14 cellular contexts compared by ENCODE assay signal in the genomic region with DNA sequence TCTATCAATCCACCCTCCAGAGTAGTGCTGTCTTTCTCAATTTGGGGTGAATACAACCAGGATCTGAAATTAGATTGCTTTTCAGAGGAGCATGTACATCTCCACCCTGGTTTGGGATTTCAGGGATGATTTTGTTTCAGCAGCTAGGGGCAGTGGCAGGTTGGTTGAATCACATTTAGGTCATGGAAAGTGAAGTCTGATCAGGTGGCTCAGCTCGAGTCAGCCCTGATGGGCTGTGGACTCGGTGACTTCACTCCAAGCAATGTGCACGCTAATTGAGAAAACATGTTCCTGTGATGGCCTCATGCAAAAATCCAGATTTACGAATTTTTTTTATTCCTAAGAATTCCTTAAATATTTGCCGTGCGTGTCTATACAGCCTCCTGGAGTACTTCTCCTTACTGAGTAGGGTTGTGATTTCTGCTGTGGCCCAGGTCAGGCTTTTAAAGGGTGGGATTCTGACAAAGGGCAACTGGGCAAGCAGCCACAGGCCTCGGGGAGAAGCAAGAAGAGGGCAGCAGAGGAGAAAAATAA. TPM values are rescaled to one million over a fixed set of nuclear protein-coding genes. Genes with fewer than 3 reads are reported as not detected.
DNase-seq lines count a peak whose midpoint lies in the region; ATAC-seq and TF ChIP-seq lines count a peak whose summit lies in the region.
"Had no signal": no experiment of that assay in that cellular context is flagged by ENCODE, and none has a peak within 500 bp of the region (broad histone marks: within the 10 kb centered on the region; RNA-seq: fewer than 3 reads in every experiment).

No MANE protein-coding gene starts in this region.

- H3K36me3 Mint-ChIP-seq in neural progenitor cell, result no peaks in the 10 kb centered on the region
- H3K36me3 Mint-ChIP-seq in stimulated activated memory B cell treated with anti-CD40 and anti-IgM and Interleukin-4, amounts not matched to agents 10 μg/mL and 1 μg/mL and 100 μg/mL, for 72 hours, result no peaks in the 10 kb centered on the region

- H2AFZ ChIP-seq in smooth muscle cell (ENCODE audit: low read depth), result no peak overlapping the region
- no peak overlapping the region for H2AFZ ChIP-seq in neural progenitor cell (replicated peaks)

- H3K79me2 ChIP-seq in smooth muscle cell (ENCODE audit: low read depth) (no peaks in the 10 kb centered on the region), neural progenitor cell (ENCODE audit: low read depth) (no peaks in the 10 kb centered on the region)

- TF ChIP-seq CTCF in foreskin keratinocyte (conservative IDR thresholded peaks at IDR 0.05) (peak; percentile 44), smooth muscle cell (IDR thresholded peaks at IDR 0.05; ENCODE audit: borderline replicate concordance, insufficient read depth, poor library complexity, severe bottlenecking) (no peak), neural progenitor cell (IDR thresholded peaks at IDR 0.05) (no peak)

- H3K27me3 ChIP-seq in foreskin keratinocyte (no peaks in the 10 kb centered on the region), smooth muscle cell (ENCODE audit: low read depth) (no peaks in the 10 kb centered on the region), neural progenitor cell (peaks cover 12% of the 10 kb centered on the region)

- H3K27ac ChIP-seq in adipose tissue (ENCODE audit: low read depth, low read length), result peak overlapping the region; percentile 79
- no peak overlapping the region for H3K27ac ChIP-seq in foreskin keratinocyte
- H3K27ac ChIP-seq in smooth muscle cell (ENCODE audit: low read depth), result no peak overlapping the region
- no peak overlapping the region for H3K27ac ChIP-seq in neural progenitor cell
- H3K27ac ChIP-seq: left lung had no signal

- H3K27ac Mint-ChIP-seq in neural progenitor cell, result no peak overlapping the region
- no peak overlapping the region for H3K27ac Mint-ChIP-seq in stimulated activated memory B cell treated with anti-CD40 and anti-IgM and Interleukin-4, amounts not matched to agents 10 μg/mL and 1 μg/mL and 100 μg/mL, for 72 hours
- H3K27ac Mint-ChIP-seq: activated CD4-positive, alpha-beta T cell treated with anti-CD3 and anti-CD28 coated beads, Interleukin-2, amount 10 ng/mL, durations not matched to agents 7 days and 5 days; activated naive CD4-positive, alpha-beta T cell treated with anti-CD3 and anti-CD28 coated beads for 36 hours; effector memory CD8-positive, alpha-beta T cell had no signal

- peaks cover 21% of the 10 kb centered on the region for H3K4me1 Mint-ChIP-seq in neural progenitor cell
- peaks cover 6% of the 10 kb centered on the region for H3K4me1 Mint-ChIP-seq in stimulated activated memory B cell treated with anti-CD40 and anti-IgM and Interleukin-4, amounts not matched to agents 10 μg/mL and 1 μg/mL and 100 μg/mL, for 72 hours
- H3K4me1 Mint-ChIP-seq: activated CD4-positive, alpha-beta T cell treated with anti-CD3 and anti-CD28 coated beads, Interleukin-2, amount 10 ng/mL, durations not matched to agents 7 days and 5 days had no signal

- H4K20me1 ChIP-seq in smooth muscle cell (ENCODE audit: low read depth) (no peaks in the 10 kb centered on the region), neural progenitor cell (ENCODE audit: low read depth) (no peaks in the 10 kb centered on the region)

- peak; percentile 85 for DNase-seq in GM04503 (ENCODE audit: low read depth)
- peak; percentile 56 to 75 for DNase-seq in foreskin keratinocyte
- no peak for DNase-seq in smooth muscle cell (lab: John Stamatoyannopoulos, UW; ENCODE audit: unreplicated experiment)
- no peak for DNase-seq in neural progenitor cell (ENCODE audit: low spot score)
- DNase-seq in SIG-M5 treated with dmso at 0.1 percent for 504 hours (lab: John Stamatoyannopoulos, UW; ENCODE audit: unreplicated experiment), result no peak
- no peak for DNase-seq in NCI-H1092 treated with DMSO at 0.1 percent for 48 hours (lab: John Stamatoyannopoulos, UW)
- DNase-seq: activated CD4-positive, alpha-beta T cell treated with anti-CD3 and anti-CD28 coated beads, Interleukin-2, amount 10 ng/mL, durations not matched to agents 7 days and 5 days; activated naive CD4-positive, alpha-beta T cell treated with anti-CD3 and anti-CD28 coated beads for 36 hours; effector memory CD8-positive, alpha-beta T cell; left lung; NCI-H2081; SHP77 treated with DMSO at 0.1 percent for 48 hours had no signal

- H3K9ac ChIP-seq in smooth muscle cell (ENCODE audit: low read depth) (no peak overlapping the region), neural progenitor cell (no peak overlapping the region)

- H3K4me1 ChIP-seq in foreskin keratinocyte (peaks cover 5% of the 10 kb centered on the region), smooth muscle cell (ENCODE audit: low read depth) (peaks cover 12% of the 10 kb centered on the region), neural progenitor cell (peaks cover 23% of the 10 kb centered on the region)

- H3K27me3 Mint-ChIP-seq in neural progenitor cell (ENCODE audit: insufficient read depth, low read depth), result peaks cover 7% of the 10 kb centered on the region
- H3K27me3 Mint-ChIP-seq in stimulated activated memory B cell treated with anti-CD40 and anti-IgM and Interleukin-4, amounts not matched to agents 10 μg/mL and 1 μg/mL and 100 μg/mL, for 72 hours, result peaks cover 9% of the 10 kb centered on the region

- H3K4me3 ChIP-seq in smooth muscle cell, result no peak overlapping the region
- no peak overlapping the region for H3K4me3 ChIP-seq in neural progenitor cell
- H3K4me3 ChIP-seq: left lung had no signal

- ATAC-seq in foreskin keratinocyte, result peak; percentile 60
- ATAC-seq in stimulated activated memory B cell treated with anti-CD40 and anti-IgM and Interleukin-4, amounts not matched to agents 10 μg/mL and 1 μg/mL and 100 μg/mL, for 72 hours, result no peak
- ATAC-seq: effector memory CD8-positive, alpha-beta T cell had no signal

- H3K4me2 ChIP-seq in smooth muscle cell, result peak overlapping the region; percentile 16
- H3K4me2 ChIP-seq in neural progenitor cell, result no peak overlapping the region

- H3K36me3 ChIP-seq in smooth muscle cell (ENCODE audit: low read depth) (no peaks in the 10 kb centered on the region), neural progenitor cell (no peaks in the 10 kb centered on the region)
- H3K36me3 ChIP-seq: left lung had no signal

- WGBS in adipose tissue, 3 donors, result 63 to 69% (median 66%) methylated on average over 7 of the region's 7 CpGs
- WGBS in smooth muscle cell (ENCODE audit: low lambda C conversion rate), result 59% methylated on average over 7 of the region's 7 CpGs

- H3K9me3 Mint-ChIP-seq in neural progenitor cell, result no peaks in the 10 kb centered on the region
- no peaks in the 10 kb centered on the region for H3K9me3 Mint-ChIP-seq in stimulated activated memory B cell treated with anti-CD40 and anti-IgM and Interleukin-4, amounts not matched to agents 10 μg/mL and 1 μg/mL and 100 μg/mL, for 72 hours
- H3K9me3 Mint-ChIP-seq: activated CD4-positive, alpha-beta T cell treated with anti-CD3 and anti-CD28 coated beads, Interleukin-2, amount 10 ng/mL, durations not matched to agents 7 days and 5 days; activated naive CD4-positive, alpha-beta T cell treated with anti-CD3 and anti-CD28 coated beads for 36 hours; effector memory CD8-positive, alpha-beta T cell had no signal

- H3F3A ChIP-seq in smooth muscle cell (ENCODE audit: low read depth) (peaks cover 10% of the 10 kb centered on the region), neural progenitor cell (ENCODE audit: low read depth) (no peaks in the 10 kb centered on the region)

- H3K9me3 ChIP-seq in smooth muscle cell (replicated peaks; ENCODE audit: low read depth) (no peaks in the 10 kb centered on the region), neural progenitor cell (ENCODE audit: low read depth) (no peaks in the 10 kb centered on the region)
- H3K9me3 ChIP-seq: left lung had no signal

- no peak overlapping the region for H3K4me3 Mint-ChIP-seq in neural progenitor cell
- no peak overlapping the region for H3K4me3 Mint-ChIP-seq in stimulated activated memory B cell treated with anti-CD40 and anti-IgM and Interleukin-4, amounts not matched to agents 10 μg/mL and 1 μg/mL and 100 μg/mL, for 72 hours
- H3K4me3 Mint-ChIP-seq: activated CD4-positive, alpha-beta T cell treated with anti-CD3 and anti-CD28 coated beads, Interleukin-2, amount 10 ng/mL, durations not matched to agents 7 days and 5 days; activated naive CD4-positive, alpha-beta T cell treated with anti-CD3 and anti-CD28 coated beads for 36 hours; effector memory CD8-positive, alpha-beta T cell had no signal

RNA-seq across cellular contexts. Expression of a gene that starts 7.5 kb away (rescaled TPM):
- 10 to 100 TPM in 2 of 3 donors, under 1 TPM in 1; 0.66 to 14.7 (median 13.3) TPM for polyA plus RNA-seq in adipose tissue
- total RNA-seq in foreskin keratinocyte, result 0.20 and 2.2 TPM in 2 replicates
- 0.19 and 2.4 TPM in 2 replicates for polyA plus RNA-seq in foreskin keratinocyte
- 0.18 and 0.22 TPM in 2 replicates for total RNA-seq in smooth muscle cell
- polyA plus RNA-seq in smooth muscle cell, result 1.8 and 1.9 TPM in 2 replicates
- total RNA-seq in neural progenitor cell (ENCODE audit: low replicate concordance), result not detected in 2 replicates
- total RNA-seq: activated CD4-positive, alpha-beta T cell treated with anti-CD3 and anti-CD28 coated beads, Interleukin-2, amount 10 ng/mL, durations not matched to agents 7 days and 5 days; activated naive CD4-positive, alpha-beta T cell treated with anti-CD3 and anti-CD28 coated beads for 36 hours had no signal

Comparison
In these comparisons a context has a peak if more than half of its experiments do, and no peak if none do; other contexts are left out.
1. DNase-seq: peak in GM04503 (single experiment) and foreskin keratinocyte (2 of 2); none in smooth muscle cell (single experiment), neural progenitor cell (single experiment), SIG-M5 treated with dmso at 0.1 percent for 504 hours (single experiment) and NCI-H1092 treated with DMSO at 0.1 percent for 48 hours (single experiment).